In the genomic region with DNA sequence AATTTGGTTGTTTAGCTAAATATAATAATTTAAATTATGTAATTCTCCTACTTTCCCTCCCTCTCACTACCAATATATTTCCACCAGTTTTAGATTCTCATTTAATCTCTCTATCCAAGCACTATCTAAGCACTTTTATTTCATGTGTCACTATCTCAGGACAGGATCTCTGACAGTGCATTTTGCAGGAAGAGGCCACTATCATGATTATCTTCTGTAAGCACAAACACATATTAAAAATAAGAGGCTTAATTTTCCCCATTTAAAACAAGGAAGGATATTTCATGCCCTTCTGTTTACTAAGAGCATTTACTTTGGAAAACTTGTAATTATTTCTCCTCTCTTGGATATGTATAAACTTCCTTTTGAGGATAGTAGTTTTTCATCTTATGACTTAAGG, we compare ENCODE assay signal across 32 cellular contexts.
"Had no signal": no experiment of that assay in that cellular context is flagged by ENCODE, and none has a peak within 500 bp of the region (broad histone marks: within the 10 kb centered on the region; RNA-seq: fewer than 3 reads in every experiment).

No MANE protein-coding gene starts in this region.

- H3K27ac ChIP-seq: adrenal gland, ascending aorta, body of pancreas, brain microvascular endothelial cell, breast epithelium, cardiac muscle cell had no signal

- DNase-seq: activated effector memory CD4-positive, alpha-beta T cell treated with anti-CD3 and anti-CD28 coated beads, Interleukin-2, amount 50 U/mL, for 16 hours; activated effector memory CD4-positive, alpha-beta T cell treated with Interleukin-2 at 50 U/mL for 16 hours; activated gamma-delta T cell; activated gamma-delta T cell treated with Interleukin-2 at 50 U/mL for 16 hours; activated naive CD4-positive, alpha-beta T cell; activated naive CD4-positive, alpha-beta T cell treated with anti-CD3 and anti-CD28 coated beads for 36 hours; activated naive CD4-positive, alpha-beta T cell treated with anti-CD3 and anti-CD28 coated beads, Interleukin-2, amount 10 ng/mL, durations not matched to agents 7 days and 5 days; activated naive CD4-positive, alpha-beta T cell treated with anti-CD3 and anti-CD28 coated beads, Interleukin-2, amount 50 U/mL, for 16 hours; activated naive CD4-positive, alpha-beta T cell treated with Interleukin-2 at 50 U/mL for 16 hours; activated naive CD8-positive, alpha-beta T cell treated with anti-CD3 and anti-CD28 coated beads for 36 hours; activated naive CD8-positive, alpha-beta T cell treated with anti-CD3 and anti-CD28 coated beads, Interleukin-2, amount 10 ng/mL, durations not matched to agents 7 days and 5 days; activated naive CD8-positive, alpha-beta T cell treated with anti-CD3 and anti-CD28 coated beads, Interleukin-2, amount 50 U/mL, for 24 hours; activated T-cell treated with anti-CD3 and anti-CD28 coated beads, Interleukin-2, amount 50 U/mL, for 1 hour; activated T-cell treated with anti-CD3 and anti-CD28 coated beads, Interleukin-2, amount 50 U/mL, for 24 hours; activated T-cell treated with anti-CD3 and anti-CD28 coated beads, Interleukin-2, amount 50 U/mL, for 4 hours; activated T-cell treated with anti-CD3 and anti-CD28 coated beads, Interleukin-2, amount 50 U/mL, for 48 hours; activated T-cell treated with anti-CD3 and anti-CD28 coated beads, Interleukin-2, amount 50 U/mL, for 72 hours; adrenal gland; amniotic stem cell; amygdala; anterior cingulate cortex; aorta; body of pancreas; brain microvascular endothelial cell; caudate nucleus; central memory CD4-positive, alpha-beta T cell; cerebellar nuclear complex had no signal

- ATAC-seq: activated naive CD4-positive, alpha-beta T cell treated with anti-CD3 and anti-CD28 coated beads, Interleukin-2, amount 50 U/mL, for 72 hours; activated naive CD8-positive, alpha-beta T cell treated with anti-CD3 and anti-CD28 coated beads, Interleukin-2, amount 50 U/mL, for 24 hours; activated T-cell treated with anti-CD3 and anti-CD28 coated beads, Interleukin-2, amount 50 U/mL, for 4 hours; activated T-cell treated with anti-CD3 and anti-CD28 coated beads, Interleukin-2, amount 50 U/mL, for 72 hours; activated T-helper 17 cell treated with anti-CD3 and anti-CD28 coated beads, Interleukin-2, amount 50 U/mL, for 72 hours; body of pancreas had no signal

- H3K36me3 ChIP-seq: adrenal gland, ascending aorta, brain microvascular endothelial cell, breast epithelium, cardiac muscle cell had no signal

- H3K4me1 ChIP-seq: adrenal gland, ascending aorta, body of pancreas, breast epithelium had no signal

- H3K9me3 ChIP-seq: adrenal gland, ascending aorta, body of pancreas, breast epithelium had no signal

- H3K27me3 ChIP-seq: adrenal gland, ascending aorta, body of pancreas, brain microvascular endothelial cell, breast epithelium, cardiac muscle cell had no signal

- H3K4me3 ChIP-seq: adrenal gland, ascending aorta, body of pancreas, breast epithelium, cardiac muscle cell had no signal
